Comparison of ENCODE assay signal across 18 cellular contexts in the genomic region with DNA sequence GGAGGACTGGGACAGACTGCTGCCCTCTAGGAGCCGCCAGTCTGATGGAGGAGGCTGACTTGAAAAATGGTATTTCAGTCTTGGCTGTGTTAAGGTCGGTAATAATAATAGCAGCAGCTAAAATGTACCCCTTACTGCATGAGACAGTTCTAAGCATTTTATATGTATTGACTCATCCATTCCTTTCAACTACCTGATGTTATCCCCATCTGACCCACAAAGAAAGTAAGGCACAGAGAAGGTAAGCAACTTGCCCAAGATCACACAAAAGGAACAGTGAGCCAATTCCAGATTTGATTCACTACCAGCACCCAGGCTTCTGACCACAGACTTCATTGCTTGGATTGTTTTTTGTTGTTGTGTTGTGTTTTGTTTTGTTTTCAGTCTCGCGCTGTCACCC. TPM values are rescaled to one million over a fixed set of nuclear protein-coding genes. Genes with fewer than 3 reads are reported as not detected.
DNase-seq lines count a peak whose midpoint lies in the region; ATAC-seq and TF ChIP-seq lines count a peak whose summit lies in the region.
"Had no signal": no experiment of that assay in that cellular context is flagged by ENCODE, and none has a peak within 500 bp of the region (broad histone marks: within the 10 kb centered on the region; RNA-seq: fewer than 3 reads in every experiment).

No MANE protein-coding gene starts in this region.

- H3K27ac ChIP-seq in osteoblast (ENCODE audit: low read depth, low read length) = no peak overlapping the region
- H3K27ac ChIP-seq in gastrocnemius medialis = no peak overlapping the region
- H3K27ac ChIP-seq: 22Rv1, BLaER1, C4-2B had no signal

- no peaks in the 10 kb centered on the region for H3K36me3 Mint-ChIP-seq in activated CD4-positive, alpha-beta T cell treated with anti-CD3 and anti-CD28 coated beads for 36 hours (ENCODE audit: low read depth)
- H3K36me3 Mint-ChIP-seq in activated naive CD4-positive, alpha-beta T cell treated with anti-CD3 and anti-CD28 coated beads, Interleukin-2, amount 50 U/mL, for 72 hours = peaks cover 0 to 5% of the 10 kb centered on the region in 2 donors
- H3K36me3 Mint-ChIP-seq in activated naive CD4-positive, alpha-beta T cell treated with anti-CD3 and anti-CD28 coated beads, Interleukin-2, amount 10 ng/mL, durations not matched to agents 7 days and 5 days = no peaks in the 10 kb centered on the region
- H3K36me3 Mint-ChIP-seq: CD4-positive, CD25-positive, alpha-beta regulatory T cell; CD8-positive, alpha-beta T cell had no signal

- CTCF ChIA-PET in activated CD4-positive, alpha-beta T cell treated with anti-CD3 and anti-CD28 coated beads for 36 hours (lab: Charles Lee) = no interaction called here
- CTCF ChIA-PET in activated naive CD4-positive, alpha-beta T cell treated with anti-CD3 and anti-CD28 coated beads, Interleukin-2, amount 10 ng/mL, durations not matched to agents 7 days and 5 days (lab: Charles Lee) = no interaction called here

- H4K20me1 ChIP-seq in osteoblast (ENCODE audit: insufficient read depth, low read length) = peaks cover 7% of the 10 kb centered on the region

- H3K4me3 Mint-ChIP-seq in activated CD4-positive, alpha-beta T cell treated with anti-CD3 and anti-CD28 coated beads for 36 hours = no peak overlapping the region
- no peak overlapping the region for H3K4me3 Mint-ChIP-seq in activated naive CD4-positive, alpha-beta T cell treated with anti-CD3 and anti-CD28 coated beads, Interleukin-2, amount 10 ng/mL, durations not matched to agents 7 days and 5 days
- H3K4me3 Mint-ChIP-seq: B cell; CD4-positive, CD25-positive, alpha-beta regulatory T cell; CD8-positive, alpha-beta T cell; HFFc6 had no signal

- H3K9me3 Mint-ChIP-seq in activated CD4-positive, alpha-beta T cell treated with anti-CD3 and anti-CD28 coated beads for 36 hours (ENCODE audit: low read depth) = no peaks in the 10 kb centered on the region
- H3K9me3 Mint-ChIP-seq in activated naive CD4-positive, alpha-beta T cell treated with anti-CD3 and anti-CD28 coated beads, Interleukin-2, amount 50 U/mL, for 72 hours = no peaks in the 10 kb centered on the region
- no peaks in the 10 kb centered on the region for H3K9me3 Mint-ChIP-seq in activated naive CD4-positive, alpha-beta T cell treated with anti-CD3 and anti-CD28 coated beads, Interleukin-2, amount 10 ng/mL, durations not matched to agents 7 days and 5 days
- H3K9me3 Mint-ChIP-seq: CD8-positive, alpha-beta T cell had no signal

- no peak for TF ChIP-seq POLR2A in gastrocnemius medialis (IDR thresholded peaks at IDR 0.05)

- TF ChIP-seq CTCF in osteoblast (IDR thresholded peaks at IDR 0.05; ENCODE audit: extremely low read depth, low read depth, low read length) (no peak), gastrocnemius medialis (IDR thresholded peaks at IDR 0.05 in 4 of 5, conservative IDR thresholded peaks at IDR 0.05 in 1 of 5) (no peak)

- no peaks in the 10 kb centered on the region for H3K36me3 ChIP-seq in osteoblast (ENCODE audit: insufficient read depth, low read length)
- no peaks in the 10 kb centered on the region for H3K36me3 ChIP-seq in gastrocnemius medialis
- H3K36me3 ChIP-seq: BLaER1, HAP-1 had no signal

- peaks cover 42% of the 10 kb centered on the region for H3K27me3 Mint-ChIP-seq in activated CD4-positive, alpha-beta T cell treated with anti-CD3 and anti-CD28 coated beads for 36 hours
- peaks cover 64% of the 10 kb centered on the region for H3K27me3 Mint-ChIP-seq in activated naive CD4-positive, alpha-beta T cell treated with anti-CD3 and anti-CD28 coated beads, Interleukin-2, amount 10 ng/mL, durations not matched to agents 7 days and 5 days

- no peaks in the 10 kb centered on the region for H3K79me2 ChIP-seq in osteoblast (ENCODE audit: insufficient read depth, low read length)

- no peak overlapping the region for H2AFZ ChIP-seq in osteoblast (ENCODE audit: low read length)

- H3K27me3 ChIP-seq in osteoblast (ENCODE audit: insufficient read depth, low read length) (peaks cover 24% of the 10 kb centered on the region), gastrocnemius medialis (peaks cover 29 to 51% (median 42%) of the 10 kb centered on the region in 3 donors)

- no peak overlapping the region for H3K27ac Mint-ChIP-seq in activated CD4-positive, alpha-beta T cell treated with anti-CD3 and anti-CD28 coated beads for 36 hours
- no peak overlapping the region for H3K27ac Mint-ChIP-seq in activated naive CD4-positive, alpha-beta T cell treated with anti-CD3 and anti-CD28 coated beads, Interleukin-2, amount 50 U/mL, for 72 hours
- no peak overlapping the region for H3K27ac Mint-ChIP-seq in activated naive CD4-positive, alpha-beta T cell treated with anti-CD3 and anti-CD28 coated beads, Interleukin-2, amount 10 ng/mL, durations not matched to agents 7 days and 5 days
- H3K27ac Mint-ChIP-seq: B cell; CD4-positive, CD25-positive, alpha-beta regulatory T cell; CD8-positive, alpha-beta T cell; HFFc6 had no signal

- no peak for DNase-seq in activated CD4-positive, alpha-beta T cell treated with anti-CD3 and anti-CD28 coated beads for 36 hours
- DNase-seq in activated CD4-positive, alpha-beta T cell treated with anti-CD3 and anti-CD28 coated beads for 4 hours = no peak
- DNase-seq in activated naive CD4-positive, alpha-beta T cell treated with anti-CD3 and anti-CD28 coated beads, Interleukin-2, amount 50 U/mL, for 72 hours (ENCODE audit: low spot score in 2 of 2) = no peak
- no peak for DNase-seq in activated naive CD4-positive, alpha-beta T cell treated with anti-CD3 and anti-CD28 coated beads, Interleukin-2, amount 10 ng/mL, durations not matched to agents 7 days and 5 days
- DNase-seq in osteoblast (ENCODE audit: insufficient read length, low spot score, missing footprints) = peak; percentile 10
- DNase-seq in gastrocnemius medialis = no peak
- DNase-seq: Caco-2; CD4-positive, CD25-positive, alpha-beta regulatory T cell; CD8-positive, alpha-beta T cell; DMS153; DND-41; GOT3; HFFc6 had no signal

- H3K9me3 ChIP-seq in osteoblast (ENCODE audit: low read depth, low read length) (no peaks in the 10 kb centered on the region), gastrocnemius medialis (no peaks in the 10 kb centered on the region)
- H3K9me3 ChIP-seq: BLaER1, Caco-2, HAP-1 had no signal

- POLR2A ChIA-PET in activated CD4-positive, alpha-beta T cell treated with anti-CD3 and anti-CD28 coated beads for 36 hours (lab: Charles Lee) = no interaction called here

- intact Hi-C loops in activated CD4-positive, alpha-beta T cell treated with anti-CD3 and anti-CD28 coated beads for 36 hours (cut with DNase I, micrococcal nuclease) = no loop called here
- intact Hi-C loops in gastrocnemius medialis (cut with DNase I; ENCODE audit: low total_unique reads) = no loop called here

- in situ Hi-C loops in gastrocnemius medialis (cut with MboI; ENCODE audit: low sequenced_read_pairs in 4 of 4) = no loop called here

- H3K4me1 Mint-ChIP-seq in activated CD4-positive, alpha-beta T cell treated with anti-CD3 and anti-CD28 coated beads for 36 hours = peaks cover 2% of the 10 kb centered on the region
- H3K4me1 Mint-ChIP-seq in activated naive CD4-positive, alpha-beta T cell treated with anti-CD3 and anti-CD28 coated beads, Interleukin-2, amount 10 ng/mL, durations not matched to agents 7 days and 5 days = no peaks in the 10 kb centered on the region

- H3K4me1 ChIP-seq in osteoblast (ENCODE audit: insufficient read depth, low read length) = no peaks in the 10 kb centered on the region
- no peaks in the 10 kb centered on the region for H3K4me1 ChIP-seq in gastrocnemius medialis
- H3K4me1 ChIP-seq: BLaER1, Caco-2, HAP-1 had no signal

- peak; percentile 30 for ATAC-seq in activated CD4-positive, alpha-beta T cell treated with anti-CD3 and anti-CD28 coated beads for 36 hours
- ATAC-seq in activated naive CD4-positive, alpha-beta T cell treated with anti-CD3 and anti-CD28 coated beads, Interleukin-2, amount 50 U/mL, for 72 hours = peak; percentile 43 to 77
- no peak for ATAC-seq in gastrocnemius medialis
- ATAC-seq: CD8-positive, alpha-beta T cell had no signal

- H3K4me3 ChIP-seq in osteoblast (ENCODE audit: insufficient read depth, low read length) (no peak overlapping the region), gastrocnemius medialis (no peak overlapping the region)
- H3K4me3 ChIP-seq: BLaER1, HAP-1 had no signal

- H3K4me2 ChIP-seq in osteoblast (ENCODE audit: insufficient read depth, low read length) = no peak overlapping the region
- H3K4me2 ChIP-seq: BLaER1 had no signal

RNA-seq across cellular contexts. Expression of gene NCAN, which starts 4.0 kb away (rescaled TPM):
- not detected for total RNA-seq in activated CD4-positive, alpha-beta T cell treated with anti-CD3 and anti-CD28 coated beads for 36 hours
- not detected for total RNA-seq in activated naive CD4-positive, alpha-beta T cell treated with anti-CD3 and anti-CD28 coated beads, Interleukin-2, amount 50 U/mL, for 72 hours
- under 0.01 TPM in 1 of 2 replicates, not detected in the other for total RNA-seq in osteoblast
- not detected for total RNA-seq in gastrocnemius medialis
- total RNA-seq: B cell; Caco-2; CD4-positive, CD25-positive, alpha-beta regulatory T cell; CD8-positive, alpha-beta T cell; HFFc6 had no signal

RNA-seq across cellular contexts. Expression of gene NR2C2AP, which starts 12.6 kb away (rescaled TPM):
- total RNA-seq in activated CD4-positive, alpha-beta T cell treated with anti-CD3 and anti-CD28 coated beads for 36 hours = 10 to 100 TPM; 34.7 to 46.6 TPM
- total RNA-seq in activated naive CD4-positive, alpha-beta T cell treated with anti-CD3 and anti-CD28 coated beads, Interleukin-2, amount 50 U/mL, for 72 hours = 10 to 100 TPM; 34.4 to 38.6 TPM
- total RNA-seq in osteoblast (6.2 and 6.5 TPM in 2 replicates), gastrocnemius medialis (10 to 100 TPM in 2 of 4 donors, 1 to 10 TPM in 2; 4.7 to 19.0 (median 11.5) TPM)

RNA-seq across cellular contexts. Expression of gene RFXANK, which starts 23.7 kb away (rescaled TPM):
- 10 to 100 TPM; 56.2 to 68.5 TPM for total RNA-seq in activated CD4-positive, alpha-beta T cell treated with anti-CD3 and anti-CD28 coated beads for 36 hours
- 100 to 1,000 TPM in 1 of 2 donors, 10 to 100 TPM in 1; 88.2 to 122 TPM for total RNA-seq in activated naive CD4-positive, alpha-beta T cell treated with anti-CD3 and anti-CD28 coated beads, Interleukin-2, amount 50 U/mL, for 72 hours
- total RNA-seq in osteoblast (37.4 and 47.4 TPM in 2 replicates), gastrocnemius medialis (10 to 100 TPM; 25.5 to 44.1 (median 35.1) TPM)

RNA-seq across cellular contexts. Expression of gene BORCS8, which starts 23.8 kb away (rescaled TPM):
- total RNA-seq in activated CD4-positive, alpha-beta T cell treated with anti-CD3 and anti-CD28 coated beads for 36 hours = 10 to 100 TPM; 19.5 to 25.3 TPM
- total RNA-seq in activated naive CD4-positive, alpha-beta T cell treated with anti-CD3 and anti-CD28 coated beads, Interleukin-2, amount 50 U/mL, for 72 hours = 10 to 100 TPM; 11.6 to 26.9 TPM
- total RNA-seq in osteoblast (16.2 and 17.4 TPM in 2 replicates), gastrocnemius medialis (10 to 100 TPM; 11.2 to 17.2 (median 13.3) TPM)

RNA-seq across cellular contexts. Expression of gene MEF2B, which starts 45.7 kb away (rescaled TPM):
- 1 to 10 TPM; 1.9 to 2.1 TPM for total RNA-seq in activated CD4-positive, alpha-beta T cell treated with anti-CD3 and anti-CD28 coated beads for 36 hours
- 1 to 10 TPM; 2.4 to 3.4 TPM for total RNA-seq in activated naive CD4-positive, alpha-beta T cell treated with anti-CD3 and anti-CD28 coated beads, Interleukin-2, amount 50 U/mL, for 72 hours
- total RNA-seq in osteoblast (0.29 and 0.36 TPM in 2 replicates), gastrocnemius medialis (1 to 10 TPM in 1 of 4 donors, under 1 TPM in 1, not detected in 2; 0.68 to 1.6 TPM)

Comparison
In these comparisons a context has a peak if more than half of its experiments do, and no peak if none do; other contexts are left out.
1. ATAC-seq: peak in activated CD4-positive, alpha-beta T cell treated with anti-CD3 and anti-CD28 coated beads for 36 hours (single experiment) and activated naive CD4-positive, alpha-beta T cell treated with anti-CD3 and anti-CD28 coated beads, Interleukin-2, amount 50 U/mL, for 72 hours (2 of 2); none in gastrocnemius medialis (0 of 2).